In the genomic region with DNA sequence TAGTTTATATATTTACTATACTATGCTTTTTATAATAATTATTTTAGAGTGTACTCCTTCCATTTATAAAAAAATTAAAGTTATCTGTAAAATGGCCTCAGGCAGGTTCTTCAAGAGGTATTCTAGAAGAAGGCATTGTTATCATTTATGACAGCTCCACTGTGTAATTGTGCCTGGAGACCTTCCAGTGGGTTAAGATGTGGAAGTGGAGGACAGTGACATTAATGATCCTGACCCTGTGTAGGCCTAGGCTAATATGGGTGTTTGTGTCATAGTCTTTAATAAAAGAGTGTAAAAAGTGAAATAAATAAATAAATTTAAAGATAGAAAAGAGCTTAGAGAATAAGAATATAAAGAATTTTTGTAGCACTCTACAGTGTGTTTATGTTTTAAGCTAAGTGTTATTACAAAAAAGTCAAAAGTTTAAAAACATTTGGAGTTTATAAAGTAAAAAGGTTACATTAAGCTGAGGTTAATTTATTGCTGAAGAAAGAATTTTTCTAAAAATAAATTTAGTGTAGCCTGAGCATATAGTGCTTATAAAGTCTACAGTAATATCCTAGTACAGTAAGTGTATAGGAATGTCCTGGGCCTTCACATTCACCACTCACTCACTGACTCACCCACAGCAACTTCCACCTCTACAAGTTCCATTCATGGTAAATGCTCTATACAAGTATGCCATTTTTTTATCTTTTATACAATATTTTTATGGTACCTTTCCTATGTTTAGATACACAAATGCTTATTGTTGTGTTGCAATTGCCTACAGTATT, we compare ENCODE assay signal across 14 cellular contexts.
DNase-seq lines count a peak whose midpoint lies in the region; ATAC-seq and TF ChIP-seq lines count a peak whose summit lies in the region.
"Had no signal": no experiment of that assay in that cellular context is flagged by ENCODE, and none has a peak within 500 bp of the region (broad histone marks: within the 10 kb centered on the region; RNA-seq: fewer than 3 reads in every experiment).

No MANE protein-coding gene starts in this region.

- H3K36me3 ChIP-seq in HCT116 (ENCODE audit: control insufficient read depth in 1 of 2, insufficient read depth in 2 of 2, low read length in 2 of 2) (0 out of 4 replicates have a peak, but pooled peaks cover 0 to 11% of the 10 kb centered on the region in 2 experiments), skeletal muscle satellite cell (ENCODE audit: insufficient read depth, low read length) (no peaks in the 10 kb centered on the region), Peyer's patch (no peaks in the 10 kb centered on the region)

- H3K79me2 ChIP-seq in HCT116 (ENCODE audit: insufficient read depth, low read length), result no peaks in the 10 kb centered on the region

- no peak overlapping the region; the same call in 1 of the 2 replicates for H3K27ac ChIP-seq in HCT116 (ENCODE audit: low read depth, low read length)
- no peak overlapping the region for H3K27ac ChIP-seq in Peyer's patch
- H3K27ac ChIP-seq: dorsolateral prefrontal cortex had no signal

- ATAC-seq in HCT116 (peak; percentile 82), GM18498 (IDR thresholded peaks at IDR 0.05; ENCODE audit: unreplicated experiment) (no peak), GM19035 (IDR thresholded peaks at IDR 0.05; ENCODE audit: unreplicated experiment) (no peak)
- ATAC-seq: activated CD8-positive, alpha-beta T cell treated with anti-CD3 and anti-CD28 coated beads, Interleukin-2, amount 10 ng/mL, durations not matched to agents 7 days and 5 days; K562; mucosa of descending colon had no signal

- H3K4me1 ChIP-seq in HCT116 (ENCODE audit: control insufficient read depth in 1 of 2, insufficient read depth in 2 of 2, low read length in 2 of 2), result peaks cover 0 to 24% of the 10 kb centered on the region in 2 experiments; a peak in 2 of 4 replicates
- H3K4me1 ChIP-seq in skeletal muscle satellite cell (ENCODE audit: control insufficient read depth, insufficient read depth, low read length), result peaks cover 25% of the 10 kb centered on the region
- H3K4me1 ChIP-seq in Peyer's patch, result no peaks in the 10 kb centered on the region

- H3K9me3 ChIP-seq in HCT116 (ENCODE audit: control insufficient read depth in 1 of 2, insufficient read depth in 1 of 2, low read depth in 1 of 2, low read length in 2 of 2) (peaks cover 0 to 8% of the 10 kb centered on the region in 2 experiments; a peak in 1 of 4 replicates), skeletal muscle satellite cell (replicated peaks; ENCODE audit: low read length) (peaks cover 3% of the 10 kb centered on the region), Peyer's patch (no peaks in the 10 kb centered on the region)
- H3K9me3 ChIP-seq: mucosa of descending colon had no signal

- DNase-seq in HCT116 (ENCODE audit: low read depth, low spot score) (no peak), SW480 (ENCODE audit: low spot score) (peak; percentile 36), fibroblast of pulmonary artery (ENCODE audit: low read depth) (peak; percentile 86), G401 (ENCODE audit: low spot score) (no peak), Peyer's patch (no peak)
- DNase-seq: activated CD8-positive, alpha-beta T cell treated with anti-CD3 and anti-CD28 coated beads, Interleukin-2, amount 10 ng/mL, durations not matched to agents 7 days and 5 days; activated naive CD4-positive, alpha-beta T cell treated with anti-CD3 and anti-CD28 coated beads, Interleukin-2, amount 50 U/mL, for 16 hours; dorsolateral prefrontal cortex; mucosa of descending colon; retina had no signal

- H3K4me2 ChIP-seq in HCT116 (ENCODE audit: low read length), result peak overlapping the region; percentile 24
- peak overlapping the region; percentile 61 for H3K4me2 ChIP-seq in skeletal muscle satellite cell (ENCODE audit: low read length)

- TF ChIP-seq POLR2A in HCT116 (IDR thresholded peaks at IDR 0.05; ENCODE audit: borderline replicate concordance, extremely low read depth, insufficient read depth, insufficient read length), result no peak
- TF ChIP-seq POLR2A in Peyer's patch (IDR thresholded peaks at IDR 0.05), result no peak

- H3K9ac ChIP-seq in HCT116 (ENCODE audit: low read length) (no peak overlapping the region), skeletal muscle satellite cell (ENCODE audit: low read depth, low read length) (peak overlapping the region; percentile 29)

- intact Hi-C loops in HCT116 (cut with micrococcal nuclease), result no loop called here

- H3K9me2 ChIP-seq in HCT116 (ENCODE audit: insufficient read depth), result no peaks in the 10 kb centered on the region

- in situ Hi-C loops in G401 (cut with HindIII; ENCODE audit: low sequenced_read_pairs), result no loop called here

- RAD21 ChIA-PET in HCT116 (lab: Charles Lee; ENCODE audit: low non-redundant PET in 1 of 2, low total read pairs in 2 of 2, uncharacterized antibody in 2 of 2, unreplicated experiment in 2 of 2), result no interaction called here

- TF ChIP-seq RAD21 in HCT116 (IDR thresholded peaks at IDR 0.05; ENCODE audit: low read depth), result no peak

- H4K20me1 ChIP-seq in HCT116 (ENCODE audit: insufficient read depth), result no peaks in the 10 kb centered on the region

- no peak overlapping the region for H3K4me3 ChIP-seq in HCT116 (replicated peaks in 1 of 2; ENCODE audit: low read depth in 1 of 2, low read length in 2 of 2)
- H3K4me3 ChIP-seq in fibroblast of pulmonary artery (replicated peaks; ENCODE audit: low read depth, low read length), result no peak overlapping the region
- no peak overlapping the region for H3K4me3 ChIP-seq in skeletal muscle satellite cell (ENCODE audit: low read length)
- H3K4me3 ChIP-seq in Peyer's patch, result no peak overlapping the region
- H3K4me3 ChIP-seq: dorsolateral prefrontal cortex, K562, mucosa of descending colon had no signal

- H2AFZ ChIP-seq in HCT116 (ENCODE audit: low read depth, low read length, poor library complexity, severe bottlenecking), result no peak overlapping the region

- H3K27me3 ChIP-seq in HCT116 (ENCODE audit: insufficient read depth, low read length), result no peaks in the 10 kb centered on the region
- no peaks in the 10 kb centered on the region for H3K27me3 ChIP-seq in skeletal muscle satellite cell (ENCODE audit: control insufficient read depth, insufficient read depth, low read length)
- H3K27me3 ChIP-seq in Peyer's patch, result no peaks in the 10 kb centered on the region
- H3K27me3 ChIP-seq: dorsolateral prefrontal cortex had no signal

- POLR2A ChIA-PET in HCT116 (lab: Charles Lee), result interaction anchor here (1.0 kb wide), 1 partner anchor 127 kb away, joined by 3 read pairs; no protein-coding TSS in a partner anchor

- TF ChIP-seq CTCF in HCT116 (IDR thresholded peaks at IDR 0.05 in 2 of 3, conservative IDR thresholded peaks at IDR 0.05 in 1 of 3; ENCODE audit: borderline replicate concordance in 1 of 3, insufficient read depth in 1 of 3, low read depth in 2 of 3, low read length in 2 of 3), result no peak
- no peak for TF ChIP-seq CTCF in fibroblast of pulmonary artery (IDR thresholded peaks at IDR 0.05; ENCODE audit: low read length, missing control alignments)
- no peak for TF ChIP-seq CTCF in Peyer's patch (IDR thresholded peaks at IDR 0.05)

- BruUV-seq in HCT116 (replicated peaks; lab: Mats Ljungman, UMichigan), result no TSS peak

- CTCF ChIA-PET in HCT116 (lab: Charles Lee), result interaction anchor here (0.7 to 1.1 kb wide), 3 partner anchors 12 to 44 kb away, joined by 3 to 4 read pairs (median 3); no protein-coding TSS in a partner anchor

TF ChIP-seq in HCT116, 20 proteins besides CTCF, POLR2A, EP300 and RAD21 (continues in another document):
- TF ChIP-seq CBX3 (IDR thresholded peaks at IDR 0.05; ENCODE audit: low read depth) (peak; percentile 35), SRF (IDR thresholded peaks at IDR 0.05; ENCODE audit: low read depth) (0 out of 2 replicates have a peak, but pooled peaks have one; percentile 32), SP1 (IDR thresholded peaks at IDR 0.05; ENCODE audit: low read depth) (peak; percentile 39; the same call in 1 of the 2 replicates), EGR1 (IDR thresholded peaks at IDR 0.05; ENCODE audit: low read depth) (no peak), ELF1 (IDR thresholded peaks at IDR 0.05; ENCODE audit: borderline replicate concordance, low read depth) (no peak), EZH2 (IDR thresholded peaks at IDR 0.05) (no peak), SIN3A (IDR thresholded peaks at IDR 0.05; ENCODE audit: low read depth) (no peak), FOSL1 (IDR thresholded peaks at IDR 0.05; ENCODE audit: low read depth) (peak; percentile 77), TCF7L2 (IDR thresholded peaks at IDR 0.05; ENCODE audit: borderline replicate concordance, extremely low read depth, insufficient read depth, insufficient read length) (no peak), CEBPB (IDR thresholded peaks at IDR 0.05; ENCODE audit: low read depth) (no peak), EZH2phosphoT487 (IDR thresholded peaks at IDR 0.05; ENCODE audit: borderline replicate concordance) (no peak), JUND (IDR thresholded peaks at IDR 0.05) (peak; percentile 66), ZFX (IDR thresholded peaks at IDR 0.05) (no peak)
- TF ChIP-seq, protein P1, sequence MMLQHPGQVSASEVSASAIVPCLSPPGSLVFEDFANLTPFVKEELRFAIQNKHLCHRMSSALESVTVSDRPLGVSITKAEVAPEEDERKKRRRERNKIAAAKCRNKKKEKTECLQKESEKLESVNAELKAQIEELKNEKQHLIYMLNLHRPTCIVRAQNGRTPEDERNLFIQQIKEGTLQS (IDR thresholded peaks at IDR 0.05), result no peak
- TF ChIP-seq, protein P2, sequence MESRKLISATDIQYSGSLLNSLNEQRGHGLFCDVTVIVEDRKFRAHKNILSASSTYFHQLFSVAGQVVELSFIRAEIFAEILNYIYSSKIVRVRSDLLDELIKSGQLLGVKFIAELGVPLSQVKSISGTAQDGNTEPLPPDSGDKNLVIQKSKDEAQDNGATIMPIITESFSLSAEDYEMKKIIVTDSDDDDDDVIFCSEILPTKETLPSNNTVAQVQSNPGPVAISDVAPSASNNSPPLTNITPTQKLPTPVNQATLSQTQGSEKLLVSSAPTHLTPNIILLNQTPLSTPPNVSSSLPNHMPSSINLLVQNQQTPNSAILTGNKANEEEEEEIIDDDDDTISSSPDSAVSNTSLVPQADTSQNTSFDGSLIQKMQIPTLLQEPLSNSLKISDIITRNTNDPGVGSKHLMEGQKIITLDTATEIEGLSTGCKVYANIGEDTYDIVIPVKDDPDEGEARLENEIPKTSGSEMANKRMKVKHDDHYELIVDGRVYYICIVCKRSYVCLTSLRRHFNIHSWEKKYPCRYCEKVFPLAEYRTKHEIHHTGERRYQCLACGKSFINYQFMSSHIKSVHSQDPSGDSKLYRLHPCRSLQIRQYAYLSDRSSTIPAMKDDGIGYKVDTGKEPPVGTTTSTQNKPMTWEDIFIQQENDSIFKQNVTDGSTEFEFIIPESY (IDR thresholded peaks at IDR 0.05; ENCODE audit: extremely low read depth, insufficient replicate concordance, low read length), result no peak
- TF ChIP-seq, protein P3, sequence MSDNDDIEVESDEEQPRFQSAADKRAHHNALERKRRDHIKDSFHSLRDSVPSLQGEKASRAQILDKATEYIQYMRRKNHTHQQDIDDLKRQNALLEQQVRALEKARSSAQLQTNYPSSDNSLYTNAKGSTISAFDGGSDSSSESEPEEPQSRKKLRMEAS (IDR thresholded peaks at IDR 0.05), result no peak

Comparison
In these comparisons a context has a peak if more than half of its experiments do, and no peak if none do; other contexts are left out.
1. DNase-seq: peak in SW480 (single experiment) and fibroblast of pulmonary artery (single experiment); none in HCT116 (single experiment), G401 (single experiment) and Peyer's patch (0 of 3).